1 cellular context compared by ENCODE assay signal in the genomic region with DNA sequence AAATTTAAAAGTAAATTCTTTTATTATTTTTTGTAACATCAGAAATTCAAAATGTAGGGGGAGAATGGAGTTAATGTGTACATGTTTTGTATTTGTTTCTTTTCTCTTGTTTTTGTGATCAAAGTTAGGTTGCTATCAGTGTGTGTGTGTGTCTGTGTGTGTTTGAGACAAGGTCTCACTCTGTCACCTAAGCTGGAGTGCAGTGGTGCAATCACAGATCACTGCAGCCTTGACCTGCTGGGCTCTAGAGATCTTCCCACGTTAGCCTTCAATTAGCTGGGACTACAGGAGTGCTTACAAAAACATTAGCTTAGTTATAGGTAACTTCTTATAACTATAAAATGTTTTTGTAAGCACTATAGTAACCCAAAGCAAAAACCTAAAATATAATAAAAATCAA.
TF ChIP-seq lines count a peak whose summit lies in the region.

No MANE protein-coding gene starts in this region.

TF ChIP-seq in HepG2, 621 proteins besides CTCF, POLR2A, EP300 and RAD21 (continued from another document):
- TF ChIP-seq MIXL1 (CRISPR knock-in tag; IDR thresholded peaks at IDR 0.05) (peak; percentile 76; the same call in 1 of the 2 replicates), HMGA1 (CRISPR knock-in tag; conservative IDR thresholded peaks at IDR 0.05) (no peak)
TF ChIP-seq in HepG2: peak in this region for 62.
